8 cellular contexts compared by ENCODE assay signal in the genomic region with DNA sequence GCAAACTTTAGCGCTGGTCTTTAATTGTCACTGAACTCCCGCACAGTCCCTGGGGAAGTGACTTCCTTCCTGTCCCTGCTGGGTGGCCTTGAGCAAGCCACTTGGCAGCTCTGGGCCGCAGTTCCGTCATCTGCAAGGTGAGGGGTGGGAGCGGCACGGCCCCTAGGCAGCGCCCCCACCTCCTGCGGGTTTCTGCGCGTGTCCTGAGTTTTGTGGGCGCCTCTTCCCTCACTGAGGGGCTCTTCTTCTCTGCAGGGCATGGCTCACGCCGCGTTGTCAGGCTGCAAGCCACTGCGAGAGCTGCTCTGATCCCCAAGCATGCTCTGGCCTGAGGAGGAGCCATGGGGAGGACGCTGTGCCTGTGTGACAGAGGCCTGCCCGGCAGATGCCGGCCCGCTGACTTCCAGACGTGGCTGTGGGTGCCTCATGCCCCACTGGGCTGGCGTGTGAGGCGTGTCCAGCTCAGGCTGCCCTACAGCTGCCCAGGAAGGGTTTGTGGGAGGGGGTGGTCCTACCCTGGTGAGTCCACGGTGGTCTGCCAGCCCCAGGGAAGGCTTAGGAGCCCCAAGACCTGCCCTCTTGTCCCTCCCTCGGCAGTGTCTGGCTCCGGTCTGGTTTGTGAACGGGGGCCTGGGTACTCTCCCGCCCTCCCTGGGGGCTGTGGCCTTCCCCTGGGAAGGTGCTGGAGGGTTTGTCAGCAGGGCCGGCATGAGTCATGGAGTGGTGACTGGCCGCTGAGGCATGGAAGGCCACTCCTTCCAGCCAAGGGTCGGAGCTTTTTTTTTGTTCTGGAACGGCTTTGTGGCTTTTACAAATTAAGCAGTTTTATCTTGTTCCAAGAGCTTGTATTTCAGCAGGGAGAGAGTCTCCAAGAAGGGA.
A peak's percentile ranks its signal among the peaks of the same experiment; 100 is the strongest.
DNase-seq lines count a peak whose midpoint lies in the region; FAIRE-seq and TF ChIP-seq lines count a peak whose summit lies in the region.

No MANE protein-coding gene starts in this region.

- H3K27me3 ChIP-seq in HAP-1 (ENCODE audit: low read depth) (no peaks in the 10 kb centered on the region), osteoblast (ENCODE audit: insufficient read depth, low read length) (no peaks in the 10 kb centered on the region)

- DNase-seq in AG10803 (ENCODE audit: low read depth) (peak; percentile 99), HAP-1 (ENCODE audit: low spot score in 2 of 2) (peak; percentile 53 to 82), SKM-1 treated with dmso at 0.1 percent for 144 hours (lab: John Stamatoyannopoulos, UW; ENCODE audit: unreplicated experiment) (peak; percentile 62), fibroblast of pulmonary artery (ENCODE audit: low read depth) (peak; percentile 99), osteoblast (ENCODE audit: insufficient read length, low spot score, missing footprints) (peak; percentile 95), frontal cortex (ENCODE audit: low spot score in 2 of 2) (no peak)
- DNase-seq in activated T-cell treated with anti-CD3 and anti-CD28 coated beads, Interleukin-2, amount 50 U/mL, for 48 hours = no peak
- DNase-seq in stimulated activated CD4-positive, alpha-beta T cell treated with anti-CD3 and anti-CD28 coated beads, Interleukin-4, amount 100 ng/mL, for 24 hours = no peak

- H3K36me3 ChIP-seq in HAP-1 (replicated peaks) (peaks cover 8% of the 10 kb centered on the region; the same call in 1 of the 2 replicates), osteoblast (ENCODE audit: insufficient read depth, low read length) (peaks cover 18% of the 10 kb centered on the region)

- in situ Hi-C loops in HAP-1 (cut with MboI; ENCODE audit: low sequenced_read_pairs) = no loop called here

- H3K9me3 ChIP-seq in HAP-1 (no peaks in the 10 kb centered on the region), osteoblast (ENCODE audit: low read depth, low read length) (no peaks in the 10 kb centered on the region)

- TF ChIP-seq CTCF in AG10803 (conservative IDR thresholded peaks at IDR 0.05; ENCODE audit: low read length) = no peak
- no peak for TF ChIP-seq CTCF in fibroblast of pulmonary artery (IDR thresholded peaks at IDR 0.05; ENCODE audit: low read length, missing control alignments)
- no peak for TF ChIP-seq CTCF in osteoblast (IDR thresholded peaks at IDR 0.05; ENCODE audit: extremely low read depth, low read depth, low read length)

- no peak overlapping the region for H2AFZ ChIP-seq in osteoblast (ENCODE audit: low read length)

- no peak for FAIRE-seq in frontal cortex (lab: Jason Lieb, UNC)

- H3K4me3 ChIP-seq in AG10803 (ENCODE audit: low read length) (peak overlapping the region; percentile 76), HAP-1 (peak overlapping the region; percentile 45), fibroblast of pulmonary artery (replicated peaks; ENCODE audit: low read depth, low read length) (peak overlapping the region; percentile 53), osteoblast (ENCODE audit: insufficient read depth, low read length) (peak overlapping the region; percentile 86)

- peaks cover 50% of the 10 kb centered on the region for H3K4me1 ChIP-seq in HAP-1
- peaks cover 60% of the 10 kb centered on the region for H3K4me1 ChIP-seq in osteoblast (ENCODE audit: insufficient read depth, low read length)

- H3K79me2 ChIP-seq in osteoblast (ENCODE audit: insufficient read depth, low read length) = peaks cover 65% of the 10 kb centered on the region

- peak overlapping the region; percentile 99 for H3K27ac ChIP-seq in osteoblast (ENCODE audit: low read depth, low read length)

- H4K20me1 ChIP-seq in osteoblast (ENCODE audit: insufficient read depth, low read length) = peaks cover 29% of the 10 kb centered on the region

- H3K4me2 ChIP-seq in osteoblast (ENCODE audit: insufficient read depth, low read length) = peak overlapping the region; percentile 90

Comparison
In these comparisons a context has a peak if more than half of its experiments do, and no peak if none do; other contexts are left out.
1. DNase-seq: peak in AG10803 (single experiment), HAP-1 (2 of 2), SKM-1 treated with dmso at 0.1 percent for 144 hours (single experiment), fibroblast of pulmonary artery (single experiment) and osteoblast (single experiment); none in frontal cortex (0 of 2), activated T-cell treated with anti-CD3 and anti-CD28 coated beads, Interleukin-2, amount 50 U/mL, for 48 hours (0 of 2) and stimulated activated CD4-positive, alpha-beta T cell treated with anti-CD3 and anti-CD28 coated beads, Interleukin-4, amount 100 ng/mL, for 24 hours (single experiment).
2. Peak in every context shown above with its lines, with median percentiles within 50 percentile points of each other: H3K4me3 ChIP-seq.